ENCODE assay signal across 15 cellular contexts in the genomic region with DNA sequence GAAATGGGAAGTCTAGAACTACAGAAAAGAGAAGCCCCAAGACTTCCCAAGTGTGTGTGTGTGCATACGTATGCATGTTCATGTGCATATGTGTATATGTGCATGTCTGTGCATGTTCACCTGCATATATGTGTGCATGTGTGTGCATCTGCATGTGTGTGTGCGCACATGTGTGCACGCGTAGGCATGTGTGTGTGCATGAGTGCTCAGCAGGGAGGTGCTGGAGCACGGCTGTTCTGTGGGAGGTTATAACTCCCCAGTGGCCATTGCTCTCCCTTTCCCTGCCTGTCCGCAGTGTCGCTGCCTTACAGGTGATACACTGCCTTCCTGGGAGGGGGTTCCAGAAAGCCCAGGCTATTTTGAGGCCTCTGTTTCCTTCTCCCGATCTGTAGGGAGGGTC. TPM values are rescaled to one million over a fixed set of nuclear protein-coding genes. Genes with fewer than 3 reads are reported as not detected.
A peak's percentile ranks its signal among the peaks of the same experiment; 100 is the strongest.
DNase-seq lines count a peak whose midpoint lies in the region; TF ChIP-seq lines count a peak whose summit lies in the region.
"Had no signal": no experiment of that assay in that cellular context is flagged by ENCODE, and none has a peak within 500 bp of the region (broad histone marks: within the 10 kb centered on the region; RNA-seq: fewer than 3 reads in every experiment).

No MANE protein-coding gene starts in this region.

- H3K36me3 ChIP-seq in HEK293 (ENCODE audit: control insufficient read depth in 2 of 2, insufficient read depth in 1 of 2, low read length in 2 of 2) = peaks cover 0 to under 1% of the 10 kb centered on the region in 2 experiments; a peak in 1 of 3 replicates
- H3K36me3 ChIP-seq in mesendoderm (ENCODE audit: control insufficient read depth, insufficient read depth, low read length) = peaks cover 2% of the 10 kb centered on the region

- CTCF ChIA-PET in HEK293 (lab: Yijun Ruan, JAX) (interaction anchor here (0.7 kb wide), 1 partner anchor 120 kb away, joined by 3 read pairs; no protein-coding TSS in a partner anchor), Calu3 (lab: Charles Lee) (no interaction called here)

- no CpG with 5 or more reads among the region's 8 CpGs for WGBS in H9 (ENCODE audit: extremely low coverage, insufficient read length, low lambda C conversion rate)
- WGBS in mesendoderm (ENCODE audit: extremely low coverage, insufficient coverage, low lambda C conversion rate) = no CpG with 5 or more reads among the region's 8 CpGs

- H2BK5ac ChIP-seq in H9 (ENCODE audit: insufficient read length, low read length) (no peak overlapping the region), mesendoderm (ENCODE audit: low read length) (no peak overlapping the region)

- H3K36me3 Mint-ChIP-seq in H9 (ENCODE audit: insufficient read depth in 1 of 3, low read depth in 3 of 3) = peaks cover 8 to 34% (median 29%) of the 10 kb centered on the region in 3 experiments; a peak in 6 of 7 replicates
- H3K36me3 Mint-ChIP-seq in nephron progenitor cell (ENCODE audit: low read depth) = no peaks in the 10 kb centered on the region
- peaks cover 7% of the 10 kb centered on the region for H3K36me3 Mint-ChIP-seq in endothelial cell (ENCODE audit: low read depth, unreplicated experiment)
- H3K36me3 Mint-ChIP-seq in Calu3 (ENCODE audit: insufficient read depth, unreplicated experiment) = peaks cover 8% of the 10 kb centered on the region
- H3K36me3 Mint-ChIP-seq: CD4-positive, alpha-beta memory T cell had no signal

- H3K14ac ChIP-seq in H9 (ENCODE audit: insufficient read depth, low read length) = no peak overlapping the region

- H3K79me2 ChIP-seq in H9 (ENCODE audit: insufficient read depth, low read length) = no peaks in the 10 kb centered on the region
- no peaks in the 10 kb centered on the region for H3K79me2 ChIP-seq in mesendoderm (ENCODE audit: control insufficient read depth, insufficient read depth, low read length)

- no peak overlapping the region for H2BK20ac ChIP-seq in H9 (ENCODE audit: low read depth, low read length, poor library complexity, severe bottlenecking)

- H3K4me1 ChIP-seq in H9 (ENCODE audit: insufficient read depth, low read length) = no peaks in the 10 kb centered on the region
- H3K4me1 ChIP-seq in HEK293 (ENCODE audit: control insufficient read depth, insufficient read depth, low read length) = peaks cover 3% of the 10 kb centered on the region; the same call in 1 of the 2 replicates
- no peaks in the 10 kb centered on the region for H3K4me1 ChIP-seq in mesendoderm (ENCODE audit: control insufficient read depth, low read depth, low read length)

- intact Hi-C loops in Calu3 (cut with micrococcal nuclease; ENCODE audit: unreplicated experiment) = no loop called here

- no TSS peak for BruUV-seq in Calu3 (replicated peaks; lab: Mats Ljungman, UMichigan)

- H3K4me3 Mint-ChIP-seq in H9 (no peak overlapping the region), nephron progenitor cell (no peak overlapping the region), endothelial cell (ENCODE audit: unreplicated experiment) (no peak overlapping the region), Calu3 (ENCODE audit: low read depth, unreplicated experiment) (no peak overlapping the region)
- H3K4me3 Mint-ChIP-seq: CD4-positive, alpha-beta memory T cell; HFFc6 had no signal

- H3K27ac ChIP-seq in H9 (ENCODE audit: insufficient read length, low read depth, low read length) (no peak overlapping the region), HEK293 (ENCODE audit: extremely low read depth, low read depth, low read length) (no peak overlapping the region), mesendoderm (ENCODE audit: low read depth, low read length) (no peak overlapping the region)
- H3K27ac ChIP-seq: GM23248 had no signal

- H2AK5ac ChIP-seq in H9 (ENCODE audit: insufficient read length, low read length) (no peak overlapping the region), mesendoderm (ENCODE audit: low read length) (no peak overlapping the region)

- H4K5ac ChIP-seq in H9 (ENCODE audit: insufficient read length, low read depth, low read length) (no peak overlapping the region), mesendoderm (ENCODE audit: low read length) (no peak overlapping the region)

- no peak overlapping the region; a peak in 1 of 7 replicates for H3K27ac Mint-ChIP-seq in H9
- H3K27ac Mint-ChIP-seq in nephron progenitor cell = peak overlapping the region; percentile 2
- H3K27ac Mint-ChIP-seq in endothelial cell (ENCODE audit: unreplicated experiment) = no peak overlapping the region
- no peak overlapping the region for H3K27ac Mint-ChIP-seq in Calu3 (ENCODE audit: unreplicated experiment)
- H3K27ac Mint-ChIP-seq: CD4-positive, alpha-beta memory T cell; HFFc6 had no signal

- H3T11ph ChIP-seq in H9 (ENCODE audit: low read length) = no peak overlapping the region

- H3K4me1 Mint-ChIP-seq in H9 = peaks cover 11 to 13% of the 10 kb centered on the region in 2 experiments
- peaks cover 14% of the 10 kb centered on the region for H3K4me1 Mint-ChIP-seq in nephron progenitor cell
- peaks cover 14% of the 10 kb centered on the region for H3K4me1 Mint-ChIP-seq in endothelial cell (ENCODE audit: unreplicated experiment)
- H3K4me1 Mint-ChIP-seq in Calu3 (ENCODE audit: low read depth, unreplicated experiment) = peaks cover 8% of the 10 kb centered on the region

- no peak overlapping the region for H3K4ac ChIP-seq in H9 (ENCODE audit: low read depth, low read length)
- H3K4ac ChIP-seq in mesendoderm (ENCODE audit: low read depth, low read length) = no peak overlapping the region

- H2BK15ac ChIP-seq in H9 (ENCODE audit: low read depth, low read length) = no peak overlapping the region
- no peak overlapping the region for H2BK15ac ChIP-seq in mesendoderm (replicated peaks; ENCODE audit: low read depth)

- POLR2A ChIA-PET in HEK293 (lab: Yijun Ruan, JAX) = no interaction called here

- DNase-seq in H9 (no peak), nephron progenitor cell (no peak), endothelial cell (ENCODE audit: low spot score) (no peak), Calu3 (no peak), mesendoderm (no peak)
- DNase-seq: C1 segment of cervical spinal cord, COR-L47, DMS153, DND-41, GM23248, H7, HFFc6 had no signal

- TF ChIP-seq CTCF in H9 (conservative IDR thresholded peaks at IDR 0.05) = no peak
- TF ChIP-seq CTCF in HEK293 (tag by site-specific recombination; IDR thresholded peaks at IDR 0.05) = no peak
- TF ChIP-seq CTCF in nephron progenitor cell (IDR thresholded peaks at IDR 0.05) = no peak
- TF ChIP-seq CTCF in endothelial cell (IDR thresholded peaks at IDR 0.05; ENCODE audit: unreplicated experiment) = no peak
- no peak for TF ChIP-seq CTCF in Calu3 (IDR thresholded peaks at IDR 0.05; ENCODE audit: unreplicated experiment)

- H3K4me3 ChIP-seq in HEK293 (ENCODE audit: low read depth, low read length) (no peak overlapping the region), mesendoderm (ENCODE audit: low read length) (no peak overlapping the region)
- H3K4me3 ChIP-seq: GM23248 had no signal

- H3K23ac ChIP-seq in H9 (ENCODE audit: insufficient read length, low read depth, low read length) (no peak overlapping the region), mesendoderm (ENCODE audit: low read length) (no peak overlapping the region)

- no peak overlapping the region for H2BK12ac ChIP-seq in H9 (ENCODE audit: insufficient read length, low read depth, low read length)

- no peaks in the 10 kb centered on the region for H3K23me2 ChIP-seq in H9 (ENCODE audit: insufficient read length, low read depth, low read length, poor library complexity, severe bottlenecking)

- H3K9me3 Mint-ChIP-seq in H9 (no peaks in the 10 kb centered on the region), nephron progenitor cell (no peaks in the 10 kb centered on the region), endothelial cell (ENCODE audit: unreplicated experiment) (no peaks in the 10 kb centered on the region), Calu3 (ENCODE audit: low read depth, unreplicated experiment) (no peaks in the 10 kb centered on the region)
- H3K9me3 Mint-ChIP-seq: CD4-positive, alpha-beta memory T cell had no signal

- no peak overlapping the region for H2AFZ ChIP-seq in H9 (ENCODE audit: low read length)
- H2AFZ ChIP-seq: GM23248 had no signal

- H3K9ac ChIP-seq in H9 (ENCODE audit: extremely low read depth, insufficient read length, low read length) (no peak overlapping the region), mesendoderm (ENCODE audit: low read length) (no peak overlapping the region)
- H3K9ac ChIP-seq: GM23248 had no signal

- H2BK120ac ChIP-seq in H9 (ENCODE audit: low read depth, low read length, poor library complexity, severe bottlenecking) (no peak overlapping the region), mesendoderm (ENCODE audit: low read depth, low read length) (no peak overlapping the region)

- no peak overlapping the region for H4K91ac ChIP-seq in H9 (ENCODE audit: insufficient read length, low read depth, low read length)

- H3K79me1 ChIP-seq in H9 (ENCODE audit: insufficient read depth, low read depth, low read length, poor library complexity, severe bottlenecking) = no peaks in the 10 kb centered on the region
- no peaks in the 10 kb centered on the region for H3K79me1 ChIP-seq in mesendoderm (ENCODE audit: low read length)

- H3K27me3 ChIP-seq in H9 (ENCODE audit: insufficient read depth, low read length) = no peaks in the 10 kb centered on the region
- no peaks in the 10 kb centered on the region for H3K27me3 ChIP-seq in mesendoderm (ENCODE audit: insufficient read depth, low read length, poor library complexity)

- no peaks in the 10 kb centered on the region for H4K20me1 ChIP-seq in H9 (ENCODE audit: control insufficient read depth, insufficient read depth, insufficient read length)

- H3K18ac ChIP-seq in H9 (ENCODE audit: insufficient read length, low read depth, low read length) = no peak overlapping the region
- H3K18ac ChIP-seq in mesendoderm (ENCODE audit: low read length) = no peak overlapping the region

- H3K27me3 Mint-ChIP-seq in H9 (ENCODE audit: low read depth) (no peaks in the 10 kb centered on the region; the same call in 1 of the 2 replicates), nephron progenitor cell (ENCODE audit: low read depth, poor library complexity) (peaks cover 10% of the 10 kb centered on the region), endothelial cell (ENCODE audit: unreplicated experiment) (peaks cover 4% of the 10 kb centered on the region), Calu3 (ENCODE audit: unreplicated experiment) (peaks cover 27% of the 10 kb centered on the region)

- H3K9me3 ChIP-seq in H9 (ENCODE audit: control insufficient read depth, low read depth, low read length) = no peaks in the 10 kb centered on the region
- H3K9me3 ChIP-seq in HEK293 (ENCODE audit: control insufficient read depth, insufficient read depth, low read depth, low read length) = no peaks in the 10 kb centered on the region

- H3K56ac ChIP-seq in H9 (ENCODE audit: insufficient read length, low read depth, low read length) (no peak overlapping the region), mesendoderm (ENCODE audit: low read length) (no peak overlapping the region)

- peak overlapping the region; percentile 45 for H4K8ac ChIP-seq in H9 (replicated peaks; ENCODE audit: insufficient read length, low read depth, low read length)
- no peak overlapping the region for H4K8ac ChIP-seq in mesendoderm (ENCODE audit: low read depth, low read length)

- no peak overlapping the region for H3K4me2 ChIP-seq in H9 (ENCODE audit: insufficient read depth, insufficient read length, low read length)
- H3K4me2 ChIP-seq in mesendoderm (ENCODE audit: low read length) = no peak overlapping the region

RNA-seq across cellular contexts. Expression of a gene that starts 29.8 kb away (rescaled TPM):
- 29.3 and 34.3 TPM in 2 replicates for total RNA-seq in H9 (2021)
- 18.2 TPM for total RNA-seq in endothelial cell (ENCODE audit: unreplicated experiment)
- 0.20 and 0.35 TPM in 2 replicates for total RNA-seq in Calu3 (2022)
- polyA plus RNA-seq in mesendoderm (2013, experiment 1 of 2) = 9.3 TPM
- 9.6 TPM for polyA plus RNA-seq in mesendoderm (2013, experiment 2 of 2)
- total RNA-seq: GM23248, HFFc6 had no signal
- polyA plus RNA-seq: BJ; CD4-positive, alpha-beta memory T cell; GM23248 had no signal

RNA-seq across cellular contexts. Expression of a gene that starts 50.5 kb away (rescaled TPM):
- total RNA-seq in H9 (2021) = 2.0 and 2.4 TPM in 2 replicates
- 5.0 TPM for total RNA-seq in endothelial cell (ENCODE audit: unreplicated experiment)
- total RNA-seq in Calu3 (2022) = 15.5 and 19.0 TPM in 2 replicates
- polyA plus RNA-seq in mesendoderm (2013, experiment 1 of 2) = 9.1 TPM
- polyA plus RNA-seq in mesendoderm (2013, experiment 2 of 2) = 9.3 TPM
- total RNA-seq: GM23248, HFFc6 had no signal

Comparison
In these comparisons a context has a peak if more than half of its experiments do, and no peak if none do; other contexts are left out.
1. RNA of a gene that starts 29.8 kb away (total RNA-seq): 29.3 to 34.3 TPM in H9 and 18.2 TPM in endothelial cell (single experiment); 0.20 to 0.35 TPM in Calu3; every median in the first group is over 10 times any median in the second.